37 cellular contexts compared by ENCODE assay signal in the genomic region with DNA sequence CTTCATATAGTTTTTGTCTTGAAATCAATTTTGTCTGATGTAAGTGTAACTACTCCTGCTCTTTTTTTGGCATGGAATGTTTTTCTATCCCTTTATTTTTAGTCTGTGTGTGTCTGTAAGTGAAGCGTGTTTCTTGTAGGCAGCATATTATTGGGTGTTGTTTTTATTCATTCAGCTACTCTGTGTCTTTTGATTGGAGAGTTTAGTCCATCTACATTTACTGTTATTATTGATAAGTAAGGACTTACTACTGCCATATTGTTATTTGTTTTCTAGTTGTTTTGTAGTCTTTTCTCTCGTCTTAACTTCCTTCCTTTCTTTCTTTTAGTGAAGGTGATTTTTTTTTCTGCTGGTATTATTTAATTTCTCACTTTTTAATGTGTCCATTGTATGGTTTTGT.
"Had no signal": no experiment of that assay in that cellular context is flagged by ENCODE, and none has a peak within 500 bp of the region (broad histone marks: within the 10 kb centered on the region; RNA-seq: fewer than 3 reads in every experiment).

No MANE protein-coding gene starts in this region.

- H3K27ac ChIP-seq: ascending aorta, cardiac muscle cell, VCaP had no signal

- H3K27ac Mint-ChIP-seq: activated B cell treated with CpG ODN at 0.5 μM for 24 hours; activated CD4-positive, alpha-beta memory T cell treated with anti-CD3 and anti-CD28 coated beads for 36 hours; activated CD4-positive, alpha-beta T cell treated with anti-CD3 and anti-CD28 coated beads, Interleukin-2, amount 10 ng/mL, durations not matched to agents 24 days and 14 days; activated CD8-positive, alpha-beta memory T cell treated with anti-CD3 and anti-CD28 coated beads, Interleukin-2, amount 10 ng/mL, durations not matched to agents 7 days and 5 days; activated CD8-positive, alpha-beta T cell treated with anti-CD3 and anti-CD28 coated beads, Interleukin-2, amount 10 ng/mL, durations not matched to agents 7 days and 5 days; activated naive CD4-positive, alpha-beta T cell treated with anti-CD3 and anti-CD28 coated beads, Interleukin-2, amount 10 ng/mL, durations not matched to agents 7 days and 5 days; activated naive CD4-positive, alpha-beta T cell treated with anti-CD3 and anti-CD28 coated beads, Interleukin-2, amount 50 U/mL, for 24 hours; activated naive CD8-positive, alpha-beta T cell; activated naive CD8-positive, alpha-beta T cell treated with anti-CD3 and anti-CD28 coated beads, Interleukin-2, amount 10 ng/mL, durations not matched to agents 7 days and 5 days; activated naive CD8-positive, alpha-beta T cell treated with anti-CD3 and anti-CD28 coated beads, Interleukin-2, amount 50 U/mL, for 24 hours; activated T-helper 2 cell treated with anti-CD3 and anti-CD28 coated beads, Interferon-gamma antibody, Interleukin-2, Interleukin-4, amounts not matched to agents 10 μg/mL and 5 μg/mL and 100 μg/mL, durations not matched to agents 14 hours and 24 hours and 36 hours; T-helper 1 cell treated with Interleukin-12 subunit alpha and Interleukin-12 subunit beta and Interleukin-4 antibody, amounts not matched to agents 30 μg/mL and 1 μg/mL, for 36 hours; T-helper 2 cell treated with Interferon-gamma antibody and Interleukin-4, amounts not matched to agents 5 μg/mL and 100 μg/mL, for 36 hours had no signal

- H3K4me3 ChIP-seq: ascending aorta, cardiac muscle cell had no signal

- ATAC-seq: activated CD8-positive, alpha-beta memory T cell treated with anti-CD3 and anti-CD28 coated beads, Interleukin-2, amount 10 ng/mL, durations not matched to agents 7 days and 5 days; activated CD8-positive, alpha-beta T cell treated with anti-CD3 and anti-CD28 coated beads, Interleukin-2, amount 10 ng/mL, durations not matched to agents 7 days and 5 days; activated naive CD8-positive, alpha-beta T cell treated with anti-CD3 and anti-CD28 coated beads, Interleukin-2, amount 50 U/mL, for 24 hours; activated T-cell treated with anti-CD3 and anti-CD28 coated beads, Interleukin-2, amount 50 U/mL, for 4 hours had no signal

- H3K4me1 ChIP-seq: ascending aorta had no signal

- H3K9me3 ChIP-seq: ascending aorta had no signal

- DNase-seq: activated B cell treated with CpG ODN at 0.5 μM for 24 hours; activated CD4-positive, alpha-beta memory T cell treated with anti-CD3 and anti-CD28 coated beads for 36 hours; activated CD4-positive, alpha-beta T cell treated with anti-CD3 and anti-CD28 coated beads for 4 hours; activated CD4-positive, alpha-beta T cell treated with anti-CD3 and anti-CD28 coated beads, Interleukin-2, amount 10 ng/mL, durations not matched to agents 24 days and 14 days; activated CD4-positive, alpha-beta T cell treated with anti-CD3 and anti-CD28 coated beads, Interleukin-2, amount 50 U/mL, for 1 hour; activated CD4-positive, alpha-beta T cell treated with anti-CD3 and anti-CD28 coated beads, Interleukin-2, amount 50 U/mL, for 4 hours; activated CD4-positive, CD25-positive, alpha-beta regulatory T cell treated with anti-CD3 and anti-CD28 coated beads, Interleukin-2, amount 50 U/mL, for 72 hours; activated CD8-positive, alpha-beta memory T cell treated with anti-CD3 and anti-CD28 coated beads for 24 hours; activated CD8-positive, alpha-beta memory T cell treated with anti-CD3 and anti-CD28 coated beads, Interleukin-2, amount 10 ng/mL, durations not matched to agents 7 days and 5 days; activated CD8-positive, alpha-beta memory T cell treated with anti-CD3 and anti-CD28 coated beads, Interleukin-2, amount 50 U/mL, for 48 hours; activated CD8-positive, alpha-beta T cell treated with anti-CD3 and anti-CD28 coated beads, Interleukin-2, amount 10 ng/mL, durations not matched to agents 7 days and 5 days; activated effector memory CD4-positive, alpha-beta T cell treated with Interleukin-2 at 50 U/mL for 16 hours; activated gamma-delta T cell; activated naive CD4-positive, alpha-beta T cell treated with anti-CD3 and anti-CD28 coated beads, Interleukin-2, amount 10 ng/mL, durations not matched to agents 7 days and 5 days; activated naive CD4-positive, alpha-beta T cell treated with Interleukin-2 at 50 U/mL for 16 hours; activated naive CD8-positive, alpha-beta T cell treated with anti-CD3 and anti-CD28 coated beads, Interleukin-2, amount 10 ng/mL, durations not matched to agents 7 days and 5 days; activated naive CD8-positive, alpha-beta T cell treated with anti-CD3 and anti-CD28 coated beads, Interleukin-2, amount 50 U/mL, for 24 hours; activated T-cell treated with anti-CD3 and anti-CD28 coated beads, Interleukin-2, amount 50 U/mL, for 4 hours; amygdala; anterior cingulate cortex; caudate nucleus; cerebellar nuclear complex; T-helper 1 cell; T-helper 2 cell; T-helper 9 cell had no signal

- H3K4me3 Mint-ChIP-seq: activated B cell treated with CpG ODN at 0.5 μM for 24 hours; activated CD4-positive, alpha-beta memory T cell treated with anti-CD3 and anti-CD28 coated beads for 36 hours; activated CD4-positive, alpha-beta T cell treated with anti-CD3 and anti-CD28 coated beads, Interleukin-2, amount 10 ng/mL, durations not matched to agents 24 days and 14 days; activated CD8-positive, alpha-beta memory T cell treated with anti-CD3 and anti-CD28 coated beads, Interleukin-2, amount 10 ng/mL, durations not matched to agents 7 days and 5 days; activated CD8-positive, alpha-beta T cell treated with anti-CD3 and anti-CD28 coated beads, Interleukin-2, amount 10 ng/mL, durations not matched to agents 7 days and 5 days; activated naive CD4-positive, alpha-beta T cell treated with anti-CD3 and anti-CD28 coated beads, Interleukin-2, amount 10 ng/mL, durations not matched to agents 7 days and 5 days; activated naive CD8-positive, alpha-beta T cell; activated naive CD8-positive, alpha-beta T cell treated with anti-CD3 and anti-CD28 coated beads, Interleukin-2, amount 10 ng/mL, durations not matched to agents 7 days and 5 days; activated naive CD8-positive, alpha-beta T cell treated with anti-CD3 and anti-CD28 coated beads, Interleukin-2, amount 50 U/mL, for 24 hours; activated T-cell treated with anti-CD3 and anti-CD28 coated beads, Interleukin-2, amount 50 U/mL, for 4 hours; central memory CD8-positive, alpha-beta T cell; T-helper 1 cell treated with Interleukin-12 subunit alpha and Interleukin-12 subunit beta and Interleukin-4 antibody, amounts not matched to agents 30 μg/mL and 1 μg/mL, for 36 hours; T-helper 2 cell treated with Interferon-gamma antibody and Interleukin-4, amounts not matched to agents 5 μg/mL and 100 μg/mL, for 36 hours had no signal

- H3K9me3 Mint-ChIP-seq: activated CD4-positive, alpha-beta memory T cell treated with anti-CD3 and anti-CD28 coated beads for 36 hours; activated CD4-positive, alpha-beta T cell treated with anti-CD3 and anti-CD28 coated beads, Interleukin-2, amount 10 ng/mL, durations not matched to agents 24 days and 14 days; activated naive CD4-positive, alpha-beta T cell treated with anti-CD3 and anti-CD28 coated beads, Interleukin-2, amount 10 ng/mL, durations not matched to agents 7 days and 5 days; activated naive CD4-positive, alpha-beta T cell treated with anti-CD3 and anti-CD28 coated beads, Interleukin-2, amount 50 U/mL, for 24 hours; activated naive CD8-positive, alpha-beta T cell treated with anti-CD3 and anti-CD28 coated beads, Interleukin-2, amount 10 ng/mL, durations not matched to agents 7 days and 5 days; activated naive CD8-positive, alpha-beta T cell treated with anti-CD3 and anti-CD28 coated beads, Interleukin-2, amount 50 U/mL, for 24 hours; activated T-cell treated with anti-CD3 and anti-CD28 coated beads, Interleukin-2, amount 50 U/mL, for 4 hours; central memory CD8-positive, alpha-beta T cell; T-helper 1 cell treated with Interleukin-12 subunit alpha and Interleukin-12 subunit beta and Interleukin-4 antibody, amounts not matched to agents 30 μg/mL and 1 μg/mL, for 36 hours had no signal

- H3K36me3 ChIP-seq: ascending aorta, cardiac muscle cell had no signal

- FAIRE-seq: bronchial epithelial cell, TTC549 had no signal

- H3K27me3 ChIP-seq: ascending aorta, cardiac muscle cell had no signal

- H3K27me3 Mint-ChIP-seq: activated naive CD4-positive, alpha-beta T cell treated with anti-CD3 and anti-CD28 coated beads, Interleukin-2, amount 10 ng/mL, durations not matched to agents 7 days and 5 days; activated naive CD8-positive, alpha-beta T cell; activated naive CD8-positive, alpha-beta T cell treated with anti-CD3 and anti-CD28 coated beads, Interleukin-2, amount 10 ng/mL, durations not matched to agents 7 days and 5 days; brain had no signal

- H3K36me3 Mint-ChIP-seq: activated CD4-positive, alpha-beta memory T cell treated with anti-CD3 and anti-CD28 coated beads for 36 hours; activated naive CD8-positive, alpha-beta T cell; activated naive CD8-positive, alpha-beta T cell treated with anti-CD3 and anti-CD28 coated beads, Interleukin-2, amount 10 ng/mL, durations not matched to agents 7 days and 5 days; brain had no signal

- H3K4me1 Mint-ChIP-seq: activated B cell treated with CpG ODN at 0.5 μM for 24 hours; activated CD8-positive, alpha-beta memory T cell treated with anti-CD3 and anti-CD28 coated beads, Interleukin-2, amount 10 ng/mL, durations not matched to agents 7 days and 5 days had no signal
